Comparison of ENCODE assay signal across 9 cellular contexts in the genomic region with DNA sequence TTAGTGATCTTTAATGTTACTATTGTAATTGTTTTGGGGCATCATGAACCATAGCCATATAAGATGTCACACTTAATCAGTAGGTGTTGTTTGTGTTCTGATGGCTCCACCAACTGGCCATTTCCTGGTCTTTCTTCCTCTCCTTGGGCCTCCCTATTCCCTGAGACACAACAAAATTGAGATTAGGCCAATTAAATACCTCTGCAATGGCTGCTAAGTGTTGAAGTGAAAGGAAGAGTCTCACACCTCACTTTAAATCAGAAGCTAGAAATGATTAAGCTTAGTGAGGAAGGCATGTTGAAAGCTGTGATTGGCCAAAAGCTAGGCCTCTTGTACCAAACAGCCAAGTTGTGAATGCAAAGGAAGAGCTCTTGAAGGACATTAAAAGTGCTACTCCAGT. TPM values are rescaled to one million over a fixed set of nuclear protein-coding genes. Genes with fewer than 3 reads are reported as not detected.
DNase-seq lines count a peak whose midpoint lies in the region; ATAC-seq lines count a peak whose summit lies in the region.
"Had no signal": no experiment of that assay in that cellular context is flagged by ENCODE, and none has a peak within 500 bp of the region (broad histone marks: within the 10 kb centered on the region; RNA-seq: fewer than 3 reads in every experiment).

No MANE protein-coding gene starts in this region.

- H3K27ac Mint-ChIP-seq in naive thymus-derived CD8-positive, alpha-beta T cell, result peak overlapping the region in 7 of 10 donors; percentile 22 to 84 (median 69)
- H3K27ac Mint-ChIP-seq: T-helper 1 cell treated with Interleukin-12 subunit alpha and Interleukin-12 subunit beta and Interleukin-4 antibody, amounts not matched to agents 30 μg/mL and 1 μg/mL, for 36 hours had no signal

- peaks cover 0 to 17% (median 13%) of the 10 kb centered on the region in 3 donors for H3K36me3 Mint-ChIP-seq in naive thymus-derived CD8-positive, alpha-beta T cell

- H3K27me3 Mint-ChIP-seq in naive thymus-derived CD8-positive, alpha-beta T cell, result no peaks in the 10 kb centered on the region

- no peak for ATAC-seq in naive thymus-derived CD8-positive, alpha-beta T cell
- no peak for ATAC-seq in GM19455 (IDR thresholded peaks at IDR 0.05; ENCODE audit: unreplicated experiment)
- no peak for ATAC-seq in HG03378 (IDR thresholded peaks at IDR 0.05; ENCODE audit: unreplicated experiment)

- H3K9me3 Mint-ChIP-seq in naive thymus-derived CD8-positive, alpha-beta T cell, result peaks cover 0 to 11% (median 0%) of the 10 kb centered on the region in 9 donors
- H3K9me3 Mint-ChIP-seq: T-helper 1 cell treated with Interleukin-12 subunit alpha and Interleukin-12 subunit beta and Interleukin-4 antibody, amounts not matched to agents 30 μg/mL and 1 μg/mL, for 36 hours had no signal

- DNase-seq in DMS79 (lab: John Stamatoyannopoulos, UW) (peak; percentile 58), DMS79 treated with DMSO at 0.1 percent for 48 hours (lab: John Stamatoyannopoulos, UW) (no peak), NCI-H146 (lab: John Stamatoyannopoulos, UW) (peak; percentile 10), cerebellar cortex (ENCODE audit: low spot score) (peak; percentile 22), cortex of kidney (lab: John Stamatoyannopoulos, UW) (no peak)
- DNase-seq in naive thymus-derived CD8-positive, alpha-beta T cell, result no peak

- peaks cover 17 to 58% (median 37%) of the 10 kb centered on the region in 4 donors for H3K4me1 Mint-ChIP-seq in naive thymus-derived CD8-positive, alpha-beta T cell

- H3K4me3 Mint-ChIP-seq in naive thymus-derived CD8-positive, alpha-beta T cell, result peak overlapping the region in 3 of 10 donors; percentile 0 to 15 (median 9)
- H3K4me3 Mint-ChIP-seq: T-helper 1 cell treated with Interleukin-12 subunit alpha and Interleukin-12 subunit beta and Interleukin-4 antibody, amounts not matched to agents 30 μg/mL and 1 μg/mL, for 36 hours had no signal

- POLR2A ChIA-PET in naive thymus-derived CD8-positive, alpha-beta T cell (lab: Charles Lee), result no interaction called here

RNA-seq across cellular contexts. Expression of a gene that starts 30.7 kb away (rescaled TPM):
- total RNA-seq in naive thymus-derived CD8-positive, alpha-beta T cell, result 10 to 100 TPM; 47.7 to 49.6 TPM
- 10 to 100 TPM; 25.8 to 30.9 (median 27.8) TPM for polyA plus RNA-seq in naive thymus-derived CD8-positive, alpha-beta T cell

Comparison
In these comparisons a context has a peak if more than half of its experiments do, and no peak if none do; other contexts are left out.
1. DNase-seq: peak in DMS79 (single experiment), NCI-H146 (single experiment) and cerebellar cortex (single experiment); none in DMS79 treated with DMSO at 0.1 percent for 48 hours (single experiment), naive thymus-derived CD8-positive, alpha-beta T cell (0 of 10) and cortex of kidney (single experiment).